In the genomic region with DNA sequence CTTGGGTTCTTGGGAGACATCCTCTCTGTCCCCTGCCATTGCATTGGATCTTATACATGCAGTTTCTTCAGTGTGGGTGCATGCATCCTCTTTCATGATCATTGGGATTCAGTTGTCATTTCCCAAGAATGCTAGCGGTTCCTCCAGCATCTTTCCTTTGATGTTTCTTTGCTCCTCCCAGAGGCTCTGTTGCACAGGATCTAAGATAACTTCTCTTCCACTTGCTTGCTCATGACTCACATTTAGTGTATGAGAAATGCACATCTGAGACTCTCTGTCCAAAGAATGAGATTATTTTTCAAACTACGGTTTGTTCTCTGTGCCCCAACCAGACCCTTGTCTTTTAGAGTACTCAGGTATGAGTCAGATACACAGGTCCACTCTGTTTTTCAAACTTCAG, we compare ENCODE assay signal across 22 cellular contexts.
DNase-seq lines count a peak whose midpoint lies in the region; ATAC-seq and TF ChIP-seq lines count a peak whose summit lies in the region.
"Had no signal": no experiment of that assay in that cellular context is flagged by ENCODE, and none has a peak within 500 bp of the region (broad histone marks: within the 10 kb centered on the region; RNA-seq: fewer than 3 reads in every experiment).

No MANE protein-coding gene starts in this region.

- H3K27ac ChIP-seq in HEK293 (ENCODE audit: extremely low read depth, low read depth, low read length) (no peak overlapping the region), fibroblast of lung (ENCODE audit: insufficient read depth, low read length) (no peak overlapping the region)
- H3K27ac ChIP-seq: parathyroid adenoma, VCaP had no signal

- DNase-seq in fibroblast of lung (ENCODE audit: low read depth in 2 of 2) (peak; percentile 8 to 72), renal cortical epithelial cell (ENCODE audit: low read depth) (peak; percentile 29), posterior vena cava (ENCODE audit: low spot score) (no peak), NCI-H446 treated with DMSO at 0.1 percent for 48 hours (lab: John Stamatoyannopoulos, UW) (no peak), NCI-H774 (lab: John Stamatoyannopoulos, UW) (no peak)
- DNase-seq: activated CD4-positive, alpha-beta T cell treated with anti-CD3 and anti-CD28 coated beads, Interleukin-2, amount 50 U/mL, for 1 hour; activated CD8-positive, alpha-beta memory T cell treated with anti-CD3 and anti-CD28 coated beads, Interleukin-2, amount 50 U/mL, for 4 hours; activated naive CD8-positive, alpha-beta T cell treated with anti-CD3 and anti-CD28 coated beads, Interleukin-2, amount 50 U/mL, for 24 hours; caudate nucleus; CD8-positive, alpha-beta memory T cell; DND-41; erythroblast; NCI-H146; NCI-H69; Right ventricle myocardium superior; trophoblast cell had no signal

- no peaks in the 10 kb centered on the region for H3K79me2 ChIP-seq in fibroblast of lung (ENCODE audit: control insufficient read depth, insufficient read depth, low read length)
- H3K79me2 ChIP-seq: parathyroid adenoma had no signal

- peak; percentile 66 for ATAC-seq in SK-N-SH treated with all-trans-retinoic acid at 6 μM for 48 hours
- ATAC-seq: activated naive CD8-positive, alpha-beta T cell treated with anti-CD3 and anti-CD28 coated beads, Interleukin-2, amount 50 U/mL, for 24 hours; natural killer cell treated with Interleukin-12 subunit alpha and Interleukin-12 subunit beta and Interleukin-15 and Interleukin-18, amount 100 ng/mL, for 72 hours had no signal

- intact Hi-C loops in posterior vena cava (cut with DNase I): no loop called here

- no peak overlapping the region for H3K9ac ChIP-seq in fibroblast of lung (ENCODE audit: insufficient read depth, low read length)
- H3K9ac ChIP-seq: parathyroid adenoma had no signal

- no peaks in the 10 kb centered on the region for H3K4me1 ChIP-seq in HEK293 (ENCODE audit: control insufficient read depth, insufficient read depth, low read length)
- no peaks in the 10 kb centered on the region for H3K4me1 ChIP-seq in fibroblast of lung (ENCODE audit: control insufficient read depth, extremely low read depth, insufficient read depth, low read length)
- H3K4me1 ChIP-seq: HAP-1, parathyroid adenoma had no signal

- H3K4me3 ChIP-seq in HEK293 (ENCODE audit: low read depth, low read length) (no peak overlapping the region), fibroblast of lung (replicated peaks in 1 of 4; ENCODE audit: control extremely low read depth in 1 of 4, insufficient read depth in 1 of 4, low read depth in 3 of 4, low read length in 4 of 4) (no peak overlapping the region)
- H3K4me3 ChIP-seq: HAP-1 had no signal

- TF ChIP-seq CTCF in HEK293 (tag by site-specific recombination; IDR thresholded peaks at IDR 0.05): no peak
- no peak for TF ChIP-seq CTCF in fibroblast of lung (conservative IDR thresholded peaks at IDR 0.05 in 1 of 2, IDR thresholded peaks at IDR 0.05 in 1 of 2; ENCODE audit: low read depth in 1 of 2, low read length in 2 of 2)

- POLR2A ChIA-PET in HEK293 (lab: Yijun Ruan, JAX): no interaction called here

- no peaks in the 10 kb centered on the region for H3K36me3 ChIP-seq in HEK293 (ENCODE audit: control insufficient read depth in 2 of 2, insufficient read depth in 1 of 2, low read length in 2 of 2)
- no peaks in the 10 kb centered on the region for H3K36me3 ChIP-seq in fibroblast of lung (ENCODE audit: control insufficient read depth, insufficient read depth, low read length)
- H3K36me3 ChIP-seq: HAP-1 had no signal

- no peak overlapping the region for H3K4me2 ChIP-seq in fibroblast of lung (ENCODE audit: extremely low read depth, insufficient read depth, low read length)

- H3K9me3 ChIP-seq in HEK293 (ENCODE audit: control insufficient read depth, insufficient read depth, low read depth, low read length) (no peaks in the 10 kb centered on the region), fibroblast of lung (ENCODE audit: control insufficient read depth, insufficient read depth, low read depth, low read length) (no peaks in the 10 kb centered on the region)
- H3K9me3 ChIP-seq: HAP-1 had no signal

- H2AFZ ChIP-seq in fibroblast of lung (ENCODE audit: low read length): no peak overlapping the region
- H2AFZ ChIP-seq: parathyroid adenoma had no signal

- H3K27me3 ChIP-seq in fibroblast of lung (ENCODE audit: control insufficient read depth, insufficient read depth, low read length): no peaks in the 10 kb centered on the region

- no peaks in the 10 kb centered on the region for H4K20me1 ChIP-seq in fibroblast of lung (ENCODE audit: control insufficient read depth, extremely low read depth, insufficient read depth, low read length)

- CTCF ChIA-PET in HEK293 (lab: Yijun Ruan, JAX): interaction anchor here (1.0 to 2.1 kb wide), 6 partner anchors 8 to 686 kb away, joined by 4 to 7 read pairs (median 4); no protein-coding TSS in a partner anchor

TF ChIP-seq in HEK293, 187 proteins besides CTCF, POLR2A, EP300 and RAD21:
- no peak for TF ChIP-seq SETDB1 (IDR thresholded peaks at IDR 0.05; ENCODE audit: insufficient read length, low read length)
- TF ChIP-seq TCF7L2 (IDR thresholded peaks at IDR 0.05; ENCODE audit: borderline replicate concordance, low read depth, low read length): 0 out of 2 replicates have a peak, but pooled peaks have one; percentile 41

TF ChIP-seq in SK-N-SH treated with all-trans-retinoic acid at 6 μM for 48 hours, 23 proteins besides CTCF, POLR2A, EP300 and RAD21 (continues in another document):
- TF ChIP-seq BACH2 (CRISPR knock-in tag; IDR thresholded peaks at IDR 0.05; ENCODE audit: borderline replicate concordance) (no peak), ZFP3 (CRISPR knock-in tag; IDR thresholded peaks at IDR 0.05) (no peak), ISL1 (CRISPR knock-in tag; IDR thresholded peaks at IDR 0.05) (no peak), RARB (CRISPR knock-in tag; IDR thresholded peaks at IDR 0.05) (no peak), PPARA (CRISPR knock-in tag; IDR thresholded peaks at IDR 0.05; ENCODE audit: borderline replicate concordance) (no peak), ZNF70 (CRISPR knock-in tag; IDR thresholded peaks at IDR 0.05) (no peak), ZNF8 (CRISPR knock-in tag; IDR thresholded peaks at IDR 0.05) (no peak), ZFP30 (CRISPR knock-in tag; IDR thresholded peaks at IDR 0.05) (no peak), TCF4 (CRISPR knock-in tag; IDR thresholded peaks at IDR 0.05; ENCODE audit: borderline replicate concordance) (no peak), OSR1 (CRISPR knock-in tag; IDR thresholded peaks at IDR 0.05) (no peak), ESRRG (CRISPR knock-in tag; IDR thresholded peaks at IDR 0.05) (no peak), CSDC2 (CRISPR knock-in tag; IDR thresholded peaks at IDR 0.05) (no peak), ZC3H10 (CRISPR knock-in tag; IDR thresholded peaks at IDR 0.05) (no peak)
- TF ChIP-seq, protein P1, sequence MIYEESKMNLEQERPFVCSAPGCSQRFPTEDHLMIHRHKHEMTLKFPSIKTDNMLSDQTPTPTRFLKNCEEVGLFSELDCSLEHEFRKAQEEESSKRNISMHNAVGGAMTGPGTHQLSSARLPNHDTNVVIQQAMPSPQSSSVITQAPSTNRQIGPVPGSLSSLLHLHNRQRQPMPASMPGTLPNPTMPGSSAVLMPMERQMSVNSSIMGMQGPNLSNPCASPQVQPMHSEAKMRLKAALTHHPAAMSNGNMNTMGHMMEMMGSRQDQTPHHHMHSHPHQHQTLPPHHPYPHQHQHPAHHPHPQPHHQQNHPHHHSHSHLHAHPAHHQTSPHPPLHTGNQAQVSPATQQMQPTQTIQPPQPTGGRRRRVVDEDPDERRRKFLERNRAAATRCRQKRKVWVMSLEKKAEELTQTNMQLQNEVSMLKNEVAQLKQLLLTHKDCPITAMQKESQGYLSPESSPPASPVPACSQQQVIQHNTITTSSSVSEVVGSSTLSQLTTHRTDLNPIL (CRISPR knock-in tag; IDR thresholded peaks at IDR 0.05; ENCODE audit: low read depth): no peak
- TF ChIP-seq, protein P2, sequence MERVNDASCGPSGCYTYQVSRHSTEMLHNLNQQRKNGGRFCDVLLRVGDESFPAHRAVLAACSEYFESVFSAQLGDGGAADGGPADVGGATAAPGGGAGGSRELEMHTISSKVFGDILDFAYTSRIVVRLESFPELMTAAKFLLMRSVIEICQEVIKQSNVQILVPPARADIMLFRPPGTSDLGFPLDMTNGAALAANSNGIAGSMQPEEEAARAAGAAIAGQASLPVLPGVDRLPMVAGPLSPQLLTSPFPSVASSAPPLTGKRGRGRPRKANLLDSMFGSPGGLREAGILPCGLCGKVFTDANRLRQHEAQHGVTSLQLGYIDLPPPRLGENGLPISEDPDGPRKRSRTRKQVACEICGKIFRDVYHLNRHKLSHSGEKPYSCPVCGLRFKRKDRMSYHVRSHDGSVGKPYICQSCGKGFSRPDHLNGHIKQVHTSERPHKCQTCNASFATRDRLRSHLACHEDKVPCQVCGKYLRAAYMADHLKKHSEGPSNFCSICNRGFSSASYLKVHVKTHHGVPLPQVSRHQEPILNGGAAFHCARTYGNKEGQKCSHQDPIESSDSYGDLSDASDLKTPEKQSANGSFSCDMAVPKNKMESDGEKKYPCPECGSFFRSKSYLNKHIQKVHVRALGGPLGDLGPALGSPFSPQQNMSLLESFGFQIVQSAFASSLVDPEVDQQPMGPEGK (CRISPR knock-in tag; IDR thresholded peaks at IDR 0.05; ENCODE audit: borderline replicate concordance): no peak
- TF ChIP-seq, protein P3, sequence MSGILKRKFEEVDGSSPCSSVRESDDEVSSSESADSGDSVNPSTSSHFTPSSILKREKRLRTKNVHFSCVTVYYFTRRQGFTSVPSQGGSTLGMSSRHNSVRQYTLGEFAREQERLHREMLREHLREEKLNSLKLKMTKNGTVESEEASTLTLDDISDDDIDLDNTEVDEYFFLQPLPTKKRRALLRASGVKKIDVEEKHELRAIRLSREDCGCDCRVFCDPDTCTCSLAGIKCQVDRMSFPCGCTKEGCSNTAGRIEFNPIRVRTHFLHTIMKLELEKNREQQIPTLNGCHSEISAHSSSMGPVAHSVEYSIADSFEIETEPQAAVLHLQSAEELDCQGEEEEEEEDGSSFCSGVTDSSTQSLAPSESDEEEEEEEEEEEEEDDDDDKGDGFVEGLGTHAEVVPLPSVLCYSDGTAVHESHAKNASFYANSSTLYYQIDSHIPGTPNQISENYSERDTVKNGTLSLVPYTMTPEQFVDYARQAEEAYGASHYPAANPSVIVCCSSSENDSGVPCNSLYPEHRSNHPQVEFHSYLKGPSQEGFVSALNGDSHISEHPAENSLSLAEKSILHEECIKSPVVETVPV (CRISPR knock-in tag; IDR thresholded peaks at IDR 0.05): no peak

Comparison
In these comparisons a context has a peak if more than half of its experiments do, and no peak if none do; other contexts are left out.
1. DNase-seq: peak in fibroblast of lung (2 of 2) and renal cortical epithelial cell (single experiment); none in posterior vena cava (single experiment), NCI-H446 treated with DMSO at 0.1 percent for 48 hours (single experiment) and NCI-H774 (single experiment).